In genomic region chr4:187090401-187090800, GRCh38 we compare ENCODE assay signal across 22 cellular contexts.
A peak's percentile ranks its signal among the peaks of the same experiment; 100 is the strongest.
DNase-seq lines count a peak whose midpoint lies in the region; ATAC-seq lines count a peak whose summit lies in the region.
"Had no signal": no experiment of that assay in that cellular context is flagged by ENCODE, and none has a peak within 500 bp of the region (broad histone marks: within the 10 kb centered on the region; RNA-seq: fewer than 3 reads in every experiment).

No MANE protein-coding gene starts in this region.

- no peak for ATAC-seq in GM19452 (IDR thresholded peaks at IDR 0.05; ENCODE audit: unreplicated experiment)
- ATAC-seq: GM23338 had no signal

- DNase-seq in EL: peak; percentile 80
- peak; percentile 76 for DNase-seq in M059J (ENCODE audit: low read depth)
- DNase-seq in fibroblast of peridontal ligament (ENCODE audit: extremely low read depth): peak; percentile 8
- DNase-seq in NCI-H226: no peak
- DNase-seq in cerebellum (ENCODE audit: low spot score): no peak
- no peak for DNase-seq in NCI-H187 (lab: John Stamatoyannopoulos, UW)
- DNase-seq: CD4-positive, CD25-positive, alpha-beta regulatory T cell; COR-L47; DMS 273 treated with DMSO at 0.1 percent for 48 hours; DND-41; MG63; NCI-H1048; NCI-H1436; NCI-H2029; NCI-H2171; NCI-H510A; NCI-H774; OCI-M1; SHP77 treated with DMSO at 0.1 percent for 48 hours; T-helper 1 cell had no signal

Comparison
In these comparisons a context has a peak if more than half of its experiments do, and no peak if none do; other contexts are left out.
1. DNase-seq: peak in EL (single experiment), M059J (single experiment) and fibroblast of peridontal ligament (single experiment); none in NCI-H226 (single experiment), cerebellum (single experiment) and NCI-H187 (0 of 2).